Comparison of ENCODE assay signal across 1 cellular context in the genomic region with DNA sequence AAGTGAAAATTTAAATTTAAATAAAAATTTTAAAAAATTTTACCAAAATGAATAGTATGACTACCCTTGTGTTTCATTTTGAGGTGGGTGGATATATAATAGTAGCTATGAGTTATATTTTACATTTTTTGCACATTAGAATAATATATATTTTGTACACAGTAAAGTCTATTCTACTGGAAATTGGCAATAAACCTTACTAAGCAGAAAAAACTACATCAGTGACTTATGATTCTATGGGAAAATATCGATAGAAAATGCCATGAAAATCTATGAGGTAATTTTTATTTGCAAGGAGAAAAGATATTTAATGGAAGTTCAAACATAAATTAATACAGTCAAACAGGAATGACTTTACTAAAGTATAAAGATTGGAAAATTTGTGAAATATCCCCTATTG.
TF ChIP-seq lines count a peak whose summit lies in the region.

No MANE protein-coding gene starts in this region.

TF ChIP-seq in HepG2, 621 proteins besides CTCF, POLR2A, EP300 and RAD21:
- TF ChIP-seq THAP8 (CRISPR knock-in tag; IDR thresholded peaks at IDR 0.05; ENCODE audit: borderline replicate concordance) (no peak), ZNF687 (CRISPR knock-in tag; IDR thresholded peaks at IDR 0.05) (no peak), MAFF (IDR thresholded peaks at IDR 0.05; ENCODE audit: low read depth, low read length) (peak; percentile 37; the same call in 1 of the 2 replicates), MAFK (conservative IDR thresholded peaks at IDR 0.05 in 1 of 2, IDR thresholded peaks at IDR 0.05 in 1 of 2; ENCODE audit: low read length in 2 of 2) (peak; percentile 42 to 70; a peak in 2 of 4 replicates), ZBTB8A (CRISPR knock-in tag; IDR thresholded peaks at IDR 0.05; ENCODE audit: borderline replicate concordance, low read depth) (no peak), RNF219 (CRISPR knock-in tag; IDR thresholded peaks at IDR 0.05) (no peak), CCDC6 (CRISPR knock-in tag; IDR thresholded peaks at IDR 0.05) (no peak), SAP130 (CRISPR knock-in tag; IDR thresholded peaks at IDR 0.05; ENCODE audit: low read depth) (no peak)
TF ChIP-seq in HepG2: peak in this region for 2.
